In the genomic region with DNA sequence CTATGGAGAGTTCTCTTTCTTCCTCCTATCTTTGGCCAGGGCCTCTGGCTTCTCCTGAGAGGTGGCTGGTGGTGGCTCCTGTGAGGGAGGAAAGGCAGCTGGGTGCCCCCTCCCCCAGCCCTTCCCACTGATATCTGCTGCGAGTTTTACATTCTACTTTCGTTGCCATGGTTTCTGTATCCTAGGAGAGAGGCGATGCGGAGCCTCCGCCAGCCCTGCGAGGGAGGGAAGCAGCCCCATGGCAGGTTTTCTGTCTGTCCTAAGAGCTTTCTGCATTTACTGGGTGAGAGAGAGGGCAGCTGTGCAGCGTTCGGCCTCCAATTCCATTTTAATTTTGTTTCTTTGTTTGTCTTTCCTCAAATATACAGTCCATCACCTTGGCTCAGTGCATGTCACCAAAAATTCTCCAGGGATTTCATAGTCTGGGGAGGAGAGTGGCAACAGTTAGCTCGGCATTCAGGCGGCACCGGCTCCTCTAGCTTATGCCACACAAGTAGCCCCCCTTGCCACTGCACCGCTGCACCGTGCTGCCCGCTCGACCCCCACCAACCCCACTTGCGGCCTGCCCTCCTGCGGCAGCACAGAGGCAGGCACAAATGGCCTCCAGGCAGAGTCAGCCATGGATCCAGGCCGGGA, we compare ENCODE assay signal across 9 cellular contexts. TPM values are rescaled to one million over a fixed set of nuclear protein-coding genes. Genes with fewer than 3 reads are reported as not detected.
DNase-seq lines count a peak whose midpoint lies in the region; ATAC-seq, FAIRE-seq and TF ChIP-seq lines count a peak whose summit lies in the region.
"Had no signal": no experiment of that assay in that cellular context is flagged by ENCODE, and none has a peak within 500 bp of the region (broad histone marks: within the 10 kb centered on the region; RNA-seq: fewer than 3 reads in every experiment).

No MANE protein-coding gene starts in this region.

- no peak overlapping the region for H2AFZ ChIP-seq in endothelial cell of umbilical vein (ENCODE audit: low read depth, low read length)

- H3K4me1 ChIP-seq in BLaER1, result peaks cover 81% of the 10 kb centered on the region
- H3K4me1 ChIP-seq in Panc1 (ENCODE audit: control insufficient read depth, insufficient read depth, low read length), result peaks cover 50% of the 10 kb centered on the region
- H3K4me1 ChIP-seq in endothelial cell of umbilical vein (ENCODE audit: control insufficient read depth, extremely low read depth, insufficient read depth, low read length), result peaks cover 59% of the 10 kb centered on the region
- peaks cover 75 to 79% of the 10 kb centered on the region in 2 experiments for H3K4me1 ChIP-seq in neutrophil (ENCODE audit: control insufficient read depth in 1 of 2, insufficient read depth in 1 of 2, low read depth in 1 of 2, low read length in 1 of 2)

- H3K9ac ChIP-seq in BLaER1, result peak overlapping the region; percentile 79
- peak overlapping the region; percentile 61 for H3K9ac ChIP-seq in endothelial cell of umbilical vein (replicated peaks; ENCODE audit: extremely low read depth, insufficient read depth, low read length)

- TF ChIP-seq POLR2A in endothelial cell of umbilical vein (IDR thresholded peaks at IDR 0.05; ENCODE audit: low read depth, low read length), result no peak

- H4K20me1 ChIP-seq in BLaER1 (peaks cover 12% of the 10 kb centered on the region; the same call in 1 of the 2 replicates), endothelial cell of umbilical vein (replicated peaks; ENCODE audit: control insufficient read depth, extremely low read depth, insufficient read depth, low read length) (no peaks in the 10 kb centered on the region)

- BruUV-seq in Panc1 (replicated peaks; lab: Mats Ljungman, UMichigan) (TSS peak; percentile 38), endothelial cell of umbilical vein (replicated peaks; lab: Mats Ljungman, UMichigan) (no TSS peak)

- H3K9me3 ChIP-seq in BLaER1, result no peaks in the 10 kb centered on the region
- H3K9me3 ChIP-seq in Panc1 (ENCODE audit: control insufficient read depth, insufficient read depth, low read depth, low read length), result no peaks in the 10 kb centered on the region
- no peaks in the 10 kb centered on the region for H3K9me3 ChIP-seq in endothelial cell of umbilical vein (replicated peaks; ENCODE audit: control insufficient read depth, insufficient read depth, low read length)
- no peaks in the 10 kb centered on the region for H3K9me3 ChIP-seq in neutrophil

- POLR2A ChIA-PET in Panc1 (lab: Charles Lee) (no interaction called here), endothelial cell of umbilical vein (lab: Charles Lee) (interaction anchor here (1.0 to 3.1 kb wide), 2 partner anchors 37 to 60 kb away, joined by 3 to 30 read pairs; partner anchors contain the start of gene DDIT4)

- CTCF ChIA-PET in Panc1 (lab: Charles Lee) (interaction anchor here (0.7 kb wide), 1 partner anchor 58 kb away, joined by 3 read pairs; no protein-coding TSS in a partner anchor), endothelial cell of umbilical vein (lab: Charles Lee) (interaction anchor here (0.9 to 12.3 kb wide), 11 partner anchors 8 to 438 kb away, joined by 3 to 214 read pairs (median 4); partner anchors contain the start of gene DDIT4)

- in situ Hi-C loops in Panc1 (cut with HindIII; ENCODE audit: low pct_unique_long_range_greater_than_20kb, low sequenced_read_pairs), result no loop called here

- no peak for DNase-seq in Panc1 (ENCODE audit: low read depth, low spot score)
- peak; percentile 46 for DNase-seq in endothelial cell of umbilical vein (ENCODE audit: low read depth, low spot score)
- DNase-seq in activated CD4-positive, CD25-positive, alpha-beta regulatory T cell treated with anti-CD3 and anti-CD28 coated beads, Interleukin-2, amount 50 U/mL, for 72 hours, result no peak

- no peak for FAIRE-seq in endothelial cell of umbilical vein (lab: Jason Lieb, UNC)
- FAIRE-seq: endometrium had no signal

- peaks cover 37% of the 10 kb centered on the region for H3K36me3 ChIP-seq in BLaER1
- peaks cover 3% of the 10 kb centered on the region; the same call in 1 of the 2 replicates for H3K36me3 ChIP-seq in Panc1 (ENCODE audit: control insufficient read depth, insufficient read depth, low read length)
- peaks cover 0 to 12% of the 10 kb centered on the region in 2 experiments for H3K36me3 ChIP-seq in endothelial cell of umbilical vein (ENCODE audit: control insufficient read depth in 2 of 2, extremely low read depth in 1 of 2, insufficient read depth in 2 of 2, low read length in 2 of 2)
- peaks cover 49% of the 10 kb centered on the region for H3K36me3 ChIP-seq in neutrophil

- H3K27ac ChIP-seq in BLaER1, result peak overlapping the region; percentile 92
- peak overlapping the region; percentile 50 for H3K27ac ChIP-seq in Panc1 (ENCODE audit: low read length)
- peak overlapping the region; percentile 97 for H3K27ac ChIP-seq in endothelial cell of umbilical vein (ENCODE audit: insufficient read depth, low read depth, low read length)
- peak overlapping the region; percentile 81 for H3K27ac ChIP-seq in neutrophil

- H3K27me3 ChIP-seq in BLaER1, result no peaks in the 10 kb centered on the region
- H3K27me3 ChIP-seq in Panc1 (ENCODE audit: control insufficient read depth, insufficient read depth, low read length), result no peaks in the 10 kb centered on the region
- no peaks in the 10 kb centered on the region for H3K27me3 ChIP-seq in endothelial cell of umbilical vein (ENCODE audit: control insufficient read depth in 2 of 2, insufficient read depth in 2 of 2, low read length in 2 of 2)
- no peaks in the 10 kb centered on the region for H3K27me3 ChIP-seq in neutrophil

- no peak for TF ChIP-seq CTCF in Panc1 (IDR thresholded peaks at IDR 0.05)
- TF ChIP-seq CTCF in endothelial cell of umbilical vein (IDR thresholded peaks at IDR 0.05; ENCODE audit: extremely low read depth in 1 of 2, insufficient read depth in 1 of 2, low read depth in 1 of 2, low read length in 2 of 2), result no peak
- no peak for TF ChIP-seq CTCF in neutrophil (IDR thresholded peaks at IDR 0.05)

- no peaks in the 10 kb centered on the region for H3K79me2 ChIP-seq in endothelial cell of umbilical vein (ENCODE audit: control insufficient read depth, insufficient read depth, low read length)

- peak overlapping the region; percentile 96 for H3K4me2 ChIP-seq in BLaER1
- no peak overlapping the region for H3K4me2 ChIP-seq in endothelial cell of umbilical vein (ENCODE audit: insufficient read depth, low read length)

- H3K4me3 ChIP-seq in BLaER1 (peak overlapping the region; percentile 58), Panc1 (ENCODE audit: low read depth in 2 of 2, low read length in 2 of 2) (no peak overlapping the region), endothelial cell of umbilical vein (replicated peaks in 1 of 3; ENCODE audit: insufficient read depth in 1 of 3, low read depth in 1 of 3, low read length in 3 of 3) (no peak overlapping the region), neutrophil (ENCODE audit: low read depth in 1 of 2, low read length in 1 of 2) (peak overlapping the region in 1 of 2 experiments; percentile 48)

- intact Hi-C loops in Panc1 (cut with micrococcal nuclease; ENCODE audit: unreplicated experiment) (no loop called here), endothelial cell of umbilical vein (cut with micrococcal nuclease) (loop anchor here (5.0 kb wide), 1 partner anchor 357 kb away; no protein-coding TSS in a partner anchor)

- no peaks in the 10 kb centered on the region for H3K9me1 ChIP-seq in endothelial cell of umbilical vein (replicated peaks; ENCODE audit: control insufficient read depth, extremely low read depth, insufficient read depth, low read length)

- dilution Hi-C loops in endothelial cell of umbilical vein (cut with MboI; ENCODE audit: extremely low pct_ligation_motif_present, low sequenced_read_pairs), result no loop called here

- ATAC-seq in HG03565 (IDR thresholded peaks at IDR 0.05; ENCODE audit: unreplicated experiment) (peak; percentile 2), Panc1 (no peak), HG02763 (IDR thresholded peaks at IDR 0.05; ENCODE audit: unreplicated experiment) (no peak), HG03520 (IDR thresholded peaks at IDR 0.05; ENCODE audit: unreplicated experiment) (no peak)

TF ChIP-seq in endothelial cell of umbilical vein, 7 proteins besides CTCF, POLR2A, EP300 and RAD21:
- TF ChIP-seq MAX (IDR thresholded peaks at IDR 0.05; ENCODE audit: insufficient read depth, insufficient read length) (no peak), EZH2 (IDR thresholded peaks at IDR 0.05; ENCODE audit: borderline replicate concordance, low read depth, low read length, severe bottlenecking) (no peak), JUN (IDR thresholded peaks at IDR 0.05; ENCODE audit: borderline replicate concordance, insufficient read depth, insufficient read length, low read depth) (no peak), FOS (IDR thresholded peaks at IDR 0.05; ENCODE audit: borderline replicate concordance, insufficient read depth, low read length) (no peak)

RNA-seq across cellular contexts. Expression of gene DNAJB12, which starts 20.4 kb away (rescaled TPM):
- 51.0 TPM for total RNA-seq in Panc1 (2021; ENCODE audit: unreplicated experiment)
- 46.8 TPM for polyA plus RNA-seq in Panc1 (2012; ENCODE audit: insufficient read length)
- 44.2 and 45.2 TPM in 2 replicates for total RNA-seq in endothelial cell of umbilical vein
- polyA plus RNA-seq in endothelial cell of umbilical vein, result 25.0 and 27.2 TPM in 2 replicates
- polyA plus RNA-seq in endothelial cell of umbilical vein (2011; cell fraction: cytosol; rRNA removed), result 28.7 and 29.4 TPM in 2 replicates
- 47.2 and 50.5 TPM in 2 replicates for polyA plus RNA-seq in endothelial cell of umbilical vein (2011; cell fraction: nucleus; rRNA removed)
- polyA plus RNA-seq in endothelial cell of umbilical vein (2012), result 23.5 and 23.7 TPM in 2 replicates
- polyA minus RNA-seq in endothelial cell of umbilical vein, result 25.7 and 28.2 TPM in 2 replicates
- polyA minus RNA-seq in endothelial cell of umbilical vein (2011; cell fraction: cytosol; rRNA and poly(A)+ RNA removed), result 20.3 TPM
- 30.6 and 33.3 TPM in 2 replicates for polyA minus RNA-seq in endothelial cell of umbilical vein (2011; cell fraction: nucleus; rRNA and poly(A)+ RNA removed)
